ENCODE assay signal across 8 cellular contexts in the genomic region with DNA sequence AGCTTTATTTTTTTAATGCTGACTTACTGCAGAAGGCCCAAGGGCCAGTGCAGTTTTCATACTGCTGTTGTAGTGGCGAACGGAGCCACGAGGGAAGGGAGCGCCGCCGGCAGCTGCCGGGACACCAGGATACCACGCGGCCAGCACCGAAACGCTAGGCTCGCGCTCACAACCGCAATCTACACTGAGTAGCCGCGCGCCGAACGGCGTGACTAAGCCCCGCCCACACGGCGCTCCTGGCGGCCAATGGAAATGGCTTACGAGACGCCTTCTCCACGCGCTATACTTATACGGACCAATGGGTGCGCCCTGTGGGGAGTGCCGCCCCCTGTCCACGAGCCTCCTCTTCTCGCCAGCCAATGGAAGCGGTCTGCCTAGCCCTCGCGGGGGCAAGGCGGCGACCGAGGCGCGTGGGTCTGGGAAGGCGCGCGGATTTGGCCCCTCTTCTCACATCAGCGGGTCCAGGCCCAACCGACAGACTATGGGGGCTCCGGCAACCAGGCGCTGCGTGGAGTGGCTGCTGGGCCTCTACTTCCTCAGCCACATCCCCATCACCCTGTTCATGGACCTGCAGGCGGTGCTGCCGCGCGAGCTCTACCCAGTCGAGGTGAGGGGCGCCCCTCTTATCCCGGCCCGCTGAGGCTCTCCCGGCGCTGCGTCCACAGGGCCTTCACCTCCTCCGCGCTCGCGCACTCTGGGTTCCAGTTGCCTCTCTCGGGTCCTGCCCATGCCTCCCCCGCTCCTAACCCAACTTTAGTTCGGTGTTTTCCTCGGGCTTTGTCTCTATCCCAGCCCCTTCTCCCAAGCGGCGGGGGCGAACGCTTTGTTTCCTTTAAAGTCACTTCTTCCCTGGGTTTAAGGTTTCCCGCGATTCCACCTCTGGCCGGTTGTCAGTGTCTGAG. TPM values are rescaled to one million over a fixed set of nuclear protein-coding genes. Genes with fewer than 3 reads are reported as not detected.
DNase-seq lines count a peak whose midpoint lies in the region; ATAC-seq and TF ChIP-seq lines count a peak whose summit lies in the region.

A gene (plus strand): TSS at position 442 of the 902 bp plus-strand sequence. CDS start 40 bp downstream, at position 482.

- H3K9me3 ChIP-seq in Loucy (ENCODE audit: insufficient read depth, low read depth, low read length) (no peaks in the 10 kb centered on the region), RWPE2 (ENCODE audit: severe bottlenecking) (no peaks in the 10 kb centered on the region)

- peaks cover 24% of the 10 kb centered on the region for H3K4me1 Mint-ChIP-seq in activated T-helper 17 cell treated with anti-CD3 and anti-CD28 coated beads, Interleukin-2, amount 50 U/mL, for 72 hours
- peaks cover 31 to 41% of the 10 kb centered on the region in 2 donors for H3K4me1 Mint-ChIP-seq in natural killer cell treated with Interleukin-12 subunit alpha and Interleukin-12 subunit beta and Interleukin-15 and Interleukin-18, amount 100 ng/mL, for 72 hours (ENCODE audit: low read depth in 2 of 2)

- in situ Hi-C loops in G401 (cut with HindIII; ENCODE audit: low sequenced_read_pairs) = no loop called here

- H3K79me2 ChIP-seq in Loucy (ENCODE audit: insufficient read depth, low read length) = peaks cover 64% of the 10 kb centered on the region

- H3K4me1 ChIP-seq in Loucy (ENCODE audit: insufficient read depth, low read length, poor library complexity, severe bottlenecking) = peaks cover 51% of the 10 kb centered on the region
- no peaks in the 10 kb centered on the region for H3K4me1 ChIP-seq in RWPE2 (ENCODE audit: insufficient read depth, poor library complexity, severe bottlenecking)

- peak; percentile 98 for ATAC-seq in RWPE2 (ENCODE audit: low read depth)
- ATAC-seq in activated T-helper 17 cell treated with anti-CD3 and anti-CD28 coated beads, Interleukin-2, amount 50 U/mL, for 72 hours (replicated peaks) = peak; percentile 99
- peak; percentile 99 for ATAC-seq in natural killer cell treated with Interleukin-12 subunit alpha and Interleukin-12 subunit beta and Interleukin-15 and Interleukin-18, amount 100 ng/mL, for 72 hours

- peak within 1 kb of the TSS; percentile 79 for H3K27ac Mint-ChIP-seq in activated T-helper 17 cell treated with anti-CD3 and anti-CD28 coated beads, Interleukin-2, amount 50 U/mL, for 72 hours
- H3K27ac Mint-ChIP-seq in natural killer cell treated with Interleukin-12 subunit alpha and Interleukin-12 subunit beta and Interleukin-15 and Interleukin-18, amount 100 ng/mL, for 72 hours = peak within 1 kb of the TSS; percentile 76 to 92

- H3K27me3 ChIP-seq in H7 (ENCODE audit: control insufficient read depth, insufficient read depth, low read length) (peaks cover 3% of the 10 kb centered on the region), Loucy (ENCODE audit: insufficient read depth, low read length, poor library complexity, severe bottlenecking) (no peaks in the 10 kb centered on the region), RWPE2 (ENCODE audit: insufficient read depth, poor library complexity, severe bottlenecking) (no peaks in the 10 kb centered on the region)

- DNase-seq in G401 (ENCODE audit: low spot score) = peak; percentile 98
- DNase-seq in H7 = peak; percentile 95
- DNase-seq in RWPE2 (ENCODE audit: low spot score) = peak; percentile 95
- DNase-seq in fibroblast of peridontal ligament (ENCODE audit: extremely low read depth) = peak; percentile 96
- DNase-seq in natural killer cell treated with Interleukin-12 subunit alpha and Interleukin-12 subunit beta and Interleukin-15 and Interleukin-18, amount 100 ng/mL, for 72 hours (ENCODE audit: low spot score) = peak; percentile 97
- DNase-seq in stimulated activated naive CD4-positive, alpha-beta T cell treated with Interleukin-2 at 50 U/mL for 16 hours (lab: John Stamatoyannopoulos, UW) = peak; percentile 97

- H3K36me3 Mint-ChIP-seq in activated T-helper 17 cell treated with anti-CD3 and anti-CD28 coated beads, Interleukin-2, amount 50 U/mL, for 72 hours (ENCODE audit: low read depth) = peaks cover 24% of the 10 kb centered on the region
- H3K36me3 Mint-ChIP-seq in natural killer cell treated with Interleukin-12 subunit alpha and Interleukin-12 subunit beta and Interleukin-15 and Interleukin-18, amount 100 ng/mL, for 72 hours = no peaks in the 10 kb centered on the region

- peak within 1 kb of the TSS; percentile 97 for H3K4me2 ChIP-seq in Loucy (ENCODE audit: low read depth, low read length, poor library complexity, severe bottlenecking)

- no peaks in the 10 kb centered on the region for H3K27me3 Mint-ChIP-seq in activated T-helper 17 cell treated with anti-CD3 and anti-CD28 coated beads, Interleukin-2, amount 50 U/mL, for 72 hours
- H3K27me3 Mint-ChIP-seq in natural killer cell treated with Interleukin-12 subunit alpha and Interleukin-12 subunit beta and Interleukin-15 and Interleukin-18, amount 100 ng/mL, for 72 hours = no peaks in the 10 kb centered on the region

- no peaks in the 10 kb centered on the region for H3K9me2 ChIP-seq in Loucy (replicated peaks; ENCODE audit: low read depth, low read length)

- H3K9ac ChIP-seq in Loucy (ENCODE audit: low read depth, low read length, poor library complexity, severe bottlenecking) = peak within 1 kb of the TSS; percentile 98

- TF ChIP-seq CTCF in Loucy (conservative IDR thresholded peaks at IDR 0.05; ENCODE audit: low read length) = 0 out of 2 replicates have a peak, but pooled peaks have one; percentile 19
- no peak for TF ChIP-seq CTCF in RWPE2 (IDR thresholded peaks at IDR 0.05; ENCODE audit: poor library complexity, severe bottlenecking)

- peaks cover 3% of the 10 kb centered on the region for H3F3A ChIP-seq in Loucy (ENCODE audit: low read depth)

- peak within 1 kb of the TSS; percentile 87 for H2AFZ ChIP-seq in Loucy (ENCODE audit: low read length)

- H3K27ac ChIP-seq in RWPE2 (ENCODE audit: poor library complexity, severe bottlenecking) = peak within 1 kb of the TSS; percentile 64

- H3K4me3 ChIP-seq in H7 (ENCODE audit: insufficient read depth, low read depth, low read length) (peak within 1 kb of the TSS; percentile 92), Loucy (ENCODE audit: low read length, poor library complexity, severe bottlenecking) (peak within 1 kb of the TSS; percentile 98), RWPE2 (ENCODE audit: severe bottlenecking) (peak within 1 kb of the TSS; percentile 53)

- peak within 1 kb of the TSS; percentile 89 for H3K4me3 Mint-ChIP-seq in activated T-helper 17 cell treated with anti-CD3 and anti-CD28 coated beads, Interleukin-2, amount 50 U/mL, for 72 hours
- H3K4me3 Mint-ChIP-seq in natural killer cell treated with Interleukin-12 subunit alpha and Interleukin-12 subunit beta and Interleukin-15 and Interleukin-18, amount 100 ng/mL, for 72 hours = peak within 1 kb of the TSS; percentile 95

- H3K36me3 ChIP-seq in H7 (replicated peaks; ENCODE audit: control insufficient read depth, insufficient read depth, low read length) (peaks cover 2% of the 10 kb centered on the region; the same call in 1 of the 2 replicates), Loucy (ENCODE audit: insufficient read depth, low read length) (no peaks in the 10 kb centered on the region), RWPE2 (ENCODE audit: low read depth) (peaks cover 23% of the 10 kb centered on the region)

- H4K20me1 ChIP-seq in Loucy (ENCODE audit: insufficient read depth, low read length, poor library complexity, severe bottlenecking) = peaks cover 45% of the 10 kb centered on the region

- no peaks in the 10 kb centered on the region for H3K9me3 Mint-ChIP-seq in activated T-helper 17 cell treated with anti-CD3 and anti-CD28 coated beads, Interleukin-2, amount 50 U/mL, for 72 hours
- H3K9me3 Mint-ChIP-seq in natural killer cell treated with Interleukin-12 subunit alpha and Interleukin-12 subunit beta and Interleukin-15 and Interleukin-18, amount 100 ng/mL, for 72 hours = no peaks in the 10 kb centered on the region

RNA-seq across cellular contexts. Expression of the gene that starts here (rescaled TPM):
- 69.0 and 96.3 TPM in 2 replicates for total RNA-seq in G401 (2014; rRNA removed; shearing (Covaris generic))
- 86.4 and 90.4 TPM in 2 replicates for total RNA-seq in H7 (2014; rRNA removed; shearing (Covaris generic))
- 10 to 100 TPM; 25.0 to 41.0 TPM for total RNA-seq in activated T-helper 17 cell treated with anti-CD3 and anti-CD28 coated beads, Interleukin-2, amount 50 U/mL, for 72 hours
- 10 to 100 TPM; 30.7 to 60.4 TPM for total RNA-seq in natural killer cell treated with Interleukin-12 subunit alpha and Interleukin-12 subunit beta and Interleukin-15 and Interleukin-18, amount 100 ng/mL, for 72 hours

Comparison
In these comparisons a context has a peak if more than half of its experiments do, and no peak if none do; other contexts are left out.
1. Peak in every context shown above with its lines: DNase-seq, ATAC-seq, H3K4me3 ChIP-seq and H3K27ac ChIP-seq.